In genomic region chr16:57038151-57038550, GRCh38 we compare ENCODE assay signal across 10 cellular contexts. TPM values are rescaled to one million over a fixed set of nuclear protein-coding genes. Genes with fewer than 3 reads are reported as not detected.
A peak's percentile ranks its signal among the peaks of the same experiment; 100 is the strongest.
DNase-seq lines count a peak whose midpoint lies in the region; ATAC-seq and TF ChIP-seq lines count a peak whose summit lies in the region.
"Had no signal": no experiment of that assay in that cellular context is flagged by ENCODE, and none has a peak within 500 bp of the region (broad histone marks: within the 10 kb centered on the region; RNA-seq: fewer than 3 reads in every experiment).

No MANE protein-coding gene starts in this region.

- H3K79me2 ChIP-seq in PC-3 (ENCODE audit: low read length) = no peaks in the 10 kb centered on the region

- ATAC-seq in activated B cell treated with CpG ODN at 0.5 μM for 24 hours (ENCODE audit: low read depth) (no peak), heart left ventricle (no peak), PC-3 (no peak)

- H3F3A ChIP-seq in PC-3 (ENCODE audit: low read length, unreplicated experiment) = no peaks in the 10 kb centered on the region

- H4K20me1 ChIP-seq in PC-3 (ENCODE audit: low read length) = no peaks in the 10 kb centered on the region

- no peak overlapping the region for H3K4me3 ChIP-seq in heart left ventricle
- H3K4me3 ChIP-seq in sigmoid colon = no peak overlapping the region
- H3K4me3 ChIP-seq in left ventricle myocardium inferior = no peak overlapping the region
- no peak overlapping the region for H3K4me3 ChIP-seq in PC-3 (ENCODE audit: low read length)

- no peak for DNase-seq in activated naive CD4-positive, alpha-beta T cell treated with anti-CD3 and anti-CD28 coated beads, Interleukin-2, amount 10 ng/mL, durations not matched to agents 7 days and 5 days
- no peak for DNase-seq in activated naive CD4-positive, alpha-beta T cell treated with Interleukin-2 at 50 U/mL for 16 hours
- DNase-seq in activated B cell treated with CpG ODN at 0.5 μM for 24 hours (no peak), fibroblast of peridontal ligament (ENCODE audit: extremely low read depth) (peak; percentile 45), heart left ventricle (no peak), sigmoid colon (no peak), left ventricle myocardium inferior (no peak), PC-3 (no peak)
- DNase-seq: glutamatergic neuron, NCI-H1417 treated with DMSO at 0.1 percent for 48 hours had no signal

- no peaks in the 10 kb centered on the region for H3K27me3 ChIP-seq in heart left ventricle
- H3K27me3 ChIP-seq in sigmoid colon = no peaks in the 10 kb centered on the region
- H3K27me3 ChIP-seq in left ventricle myocardium inferior (ENCODE audit: low read depth) = no peaks in the 10 kb centered on the region
- H3K27me3 ChIP-seq in PC-3 (ENCODE audit: low read length) = no peaks in the 10 kb centered on the region

- whole genome bisulfite sequencing in heart left ventricle, 4 donors = 90 to 95% (median 92%) methylated on average over 2 of the region's 2 CpGs
- WGBS in sigmoid colon, 2 donors = 90 to 97% methylated on average over 2 of the region's 2 CpGs

- H3K4me3 Mint-ChIP-seq in activated naive CD4-positive, alpha-beta T cell treated with anti-CD3 and anti-CD28 coated beads, Interleukin-2, amount 10 ng/mL, durations not matched to agents 7 days and 5 days = no peak overlapping the region
- no peak overlapping the region for H3K4me3 Mint-ChIP-seq in activated B cell treated with CpG ODN at 0.5 μM for 24 hours

- peak overlapping the region; percentile 98 for H3K27ac Mint-ChIP-seq in activated naive CD4-positive, alpha-beta T cell treated with anti-CD3 and anti-CD28 coated beads, Interleukin-2, amount 10 ng/mL, durations not matched to agents 7 days and 5 days
- H3K27ac Mint-ChIP-seq in activated B cell treated with CpG ODN at 0.5 μM for 24 hours = peak overlapping the region; percentile 92

- H3K9me3 ChIP-seq in heart left ventricle (no peaks in the 10 kb centered on the region), sigmoid colon (no peaks in the 10 kb centered on the region), left ventricle myocardium inferior (replicated peaks) (no peaks in the 10 kb centered on the region), PC-3 (ENCODE audit: low read length) (no peaks in the 10 kb centered on the region)

- H3K36me3 ChIP-seq in heart left ventricle (peaks cover 0 to 97% (median 26%) of the 10 kb centered on the region in 9 donors), sigmoid colon (peaks cover 0 to 53% (median 17%) of the 10 kb centered on the region in 4 donors), left ventricle myocardium inferior (peaks cover 24% of the 10 kb centered on the region), PC-3 (ENCODE audit: low read depth, low read length) (no peaks in the 10 kb centered on the region)

- TF ChIP-seq POLR2A in heart left ventricle (IDR thresholded peaks at IDR 0.05) (no peak), sigmoid colon (IDR thresholded peaks at IDR 0.05) (no peak)

- H3K4me1 ChIP-seq in heart left ventricle (peaks cover 0 to 71% (median 6%) of the 10 kb centered on the region in 12 donors), sigmoid colon (no peaks in the 10 kb centered on the region), left ventricle myocardium inferior (peaks cover 18% of the 10 kb centered on the region), PC-3 (ENCODE audit: insufficient read depth, low read length) (no peaks in the 10 kb centered on the region)

- no peak overlapping the region for H3K9ac ChIP-seq in PC-3 (ENCODE audit: low read length)

- intact Hi-C loops in activated B cell treated with CpG ODN at 0.5 μM for 24 hours (cut with micrococcal nuclease) = no loop called here
- intact Hi-C loops in heart left ventricle (cut with DNase I) = loop anchor here in 1 of 10 donors (5.0 kb wide), 1 partner anchor 66 kb away; no protein-coding TSS in a partner anchor
- intact Hi-C loops in sigmoid colon (cut with DNase I) = no loop called here
- intact Hi-C loops in left ventricle myocardium inferior (cut with micrococcal nuclease) = no loop called here
- intact Hi-C loops in PC-3 (cut with micrococcal nuclease) = no loop called here

- peaks cover 92% of the 10 kb centered on the region for H3K4me1 Mint-ChIP-seq in activated naive CD4-positive, alpha-beta T cell treated with anti-CD3 and anti-CD28 coated beads, Interleukin-2, amount 10 ng/mL, durations not matched to agents 7 days and 5 days
- H3K4me1 Mint-ChIP-seq in activated B cell treated with CpG ODN at 0.5 μM for 24 hours = peaks cover 64% of the 10 kb centered on the region

- POLR2A ChIA-PET in activated B cell treated with CpG ODN at 0.5 μM for 24 hours (lab: Charles Lee) = interaction anchor here (1.1 to 5.9 kb wide), 5 partner anchors 14 to 36 kb away, joined by 3 to 93 read pairs (median 6); no protein-coding TSS in a partner anchor
- POLR2A ChIA-PET in PC-3 (lab: Charles Lee; ENCODE audit: unreplicated experiment) = no interaction called here

- TF ChIP-seq CTCF in activated B cell treated with CpG ODN at 0.5 μM for 24 hours (IDR thresholded peaks at IDR 0.05) = no peak
- TF ChIP-seq CTCF in heart left ventricle (IDR thresholded peaks at IDR 0.05) = no peak
- TF ChIP-seq CTCF in sigmoid colon (IDR thresholded peaks at IDR 0.05) = no peak
- no peak for TF ChIP-seq CTCF in left ventricle myocardium inferior (IDR thresholded peaks at IDR 0.05; ENCODE audit: borderline replicate concordance)
- TF ChIP-seq CTCF in PC-3 (conservative IDR thresholded peaks at IDR 0.05; ENCODE audit: low read depth, low read length) = no peak

- peaks cover 85% of the 10 kb centered on the region for H3K36me3 Mint-ChIP-seq in activated naive CD4-positive, alpha-beta T cell treated with anti-CD3 and anti-CD28 coated beads, Interleukin-2, amount 10 ng/mL, durations not matched to agents 7 days and 5 days
- H3K36me3 Mint-ChIP-seq in activated B cell treated with CpG ODN at 0.5 μM for 24 hours (ENCODE audit: low read depth) = peaks cover 81% of the 10 kb centered on the region

- H2AFZ ChIP-seq in PC-3 (ENCODE audit: low read length) = no peak overlapping the region

- BruUV-seq in PC-3 (replicated peaks; lab: Mats Ljungman, UMichigan) = no TSS peak

- H3K27me3 Mint-ChIP-seq in activated naive CD4-positive, alpha-beta T cell treated with anti-CD3 and anti-CD28 coated beads, Interleukin-2, amount 10 ng/mL, durations not matched to agents 7 days and 5 days = no peaks in the 10 kb centered on the region
- no peaks in the 10 kb centered on the region for H3K27me3 Mint-ChIP-seq in activated B cell treated with CpG ODN at 0.5 μM for 24 hours

- TF ChIP-seq EP300 in sigmoid colon (IDR thresholded peaks at IDR 0.05) = no peak

- peaks cover 4% of the 10 kb centered on the region for H3K9me3 Mint-ChIP-seq in activated naive CD4-positive, alpha-beta T cell treated with anti-CD3 and anti-CD28 coated beads, Interleukin-2, amount 10 ng/mL, durations not matched to agents 7 days and 5 days
- no peaks in the 10 kb centered on the region for H3K9me3 Mint-ChIP-seq in activated B cell treated with CpG ODN at 0.5 μM for 24 hours

- H3K4me2 ChIP-seq in PC-3 (ENCODE audit: low read length) = no peak overlapping the region

- no peaks in the 10 kb centered on the region for H3K9me2 ChIP-seq in PC-3 (replicated peaks; ENCODE audit: low read length)

- peak overlapping the region in 1 of 12 donors; percentile 88 for H3K27ac ChIP-seq in heart left ventricle
- H3K27ac ChIP-seq in sigmoid colon = no peak overlapping the region
- no peak overlapping the region for H3K27ac ChIP-seq in left ventricle myocardium inferior (replicated peaks)
- H3K27ac ChIP-seq in PC-3 (ENCODE audit: low read length) = no peak overlapping the region

- CTCF ChIA-PET in activated naive CD4-positive, alpha-beta T cell treated with anti-CD3 and anti-CD28 coated beads, Interleukin-2, amount 10 ng/mL, durations not matched to agents 7 days and 5 days (lab: Charles Lee) = interaction anchor here (1.9 to 7.3 kb wide), 2 partner anchors 45 to 73 kb away, joined by 6 to 69 read pairs; no protein-coding TSS in a partner anchor
- CTCF ChIA-PET in activated B cell treated with CpG ODN at 0.5 μM for 24 hours (lab: Charles Lee) (interaction anchor here (1.3 to 2.2 kb wide), 2 partner anchors 49 to 74 kb away, joined by 3 to 7 read pairs; partner anchors contain the start of gene NLRC5), PC-3 (lab: Charles Lee) (no interaction called here)

RNA-seq across cellular contexts. Expression of gene NLRC5, which starts 48.8 kb away (rescaled TPM):
- 296 and 372 TPM in 2 replicates for total RNA-seq in activated B cell treated with CpG ODN at 0.5 μM for 24 hours
- 10 to 100 TPM in 4 of 9 donors, 1 to 10 TPM in 5; 5.8 to 98.6 (median 9.9) TPM for total RNA-seq in heart left ventricle
- polyA plus RNA-seq in heart left ventricle = 10 to 100 TPM in 1 of 2 donors, 1 to 10 TPM in 1; 6.8 to 11.8 TPM
- total RNA-seq in sigmoid colon = 10 to 100 TPM in 3 of 4 donors, 1 to 10 TPM in 1; 9.5 to 37.7 (median 16.0) TPM
- polyA plus RNA-seq in sigmoid colon = 100 to 1,000 TPM in 1 of 3 donors, 10 to 100 TPM in 2; 13.8 to 119 (median 24.0) TPM
- 6.6 TPM for total RNA-seq in left ventricle myocardium inferior
- 0.98 and 4.4 TPM in 2 replicates for total RNA-seq in PC-3 (2014; rRNA removed)

RNA-seq across cellular contexts. Expression of gene CPNE2, which starts 54.2 kb away (rescaled TPM):
- total RNA-seq in activated B cell treated with CpG ODN at 0.5 μM for 24 hours (7.4 and 8.3 TPM in 2 replicates), heart left ventricle (10 to 100 TPM in 6 of 9 donors, 1 to 10 TPM in 3; 7.2 to 23.6 (median 11.9) TPM), sigmoid colon (10 to 100 TPM; 22.9 to 59.9 (median 25.4) TPM), left ventricle myocardium inferior (13.7 TPM), PC-3 (2014; rRNA removed) (14.5 and 18.1 TPM in 2 replicates)
- polyA plus RNA-seq in heart left ventricle (10 to 100 TPM; 18.8 to 20.4 TPM), sigmoid colon (10 to 100 TPM; 60.7 to 75.1 (median 66.6) TPM)
